Comparison of ENCODE assay signal across 16 cellular contexts in the genomic region with DNA sequence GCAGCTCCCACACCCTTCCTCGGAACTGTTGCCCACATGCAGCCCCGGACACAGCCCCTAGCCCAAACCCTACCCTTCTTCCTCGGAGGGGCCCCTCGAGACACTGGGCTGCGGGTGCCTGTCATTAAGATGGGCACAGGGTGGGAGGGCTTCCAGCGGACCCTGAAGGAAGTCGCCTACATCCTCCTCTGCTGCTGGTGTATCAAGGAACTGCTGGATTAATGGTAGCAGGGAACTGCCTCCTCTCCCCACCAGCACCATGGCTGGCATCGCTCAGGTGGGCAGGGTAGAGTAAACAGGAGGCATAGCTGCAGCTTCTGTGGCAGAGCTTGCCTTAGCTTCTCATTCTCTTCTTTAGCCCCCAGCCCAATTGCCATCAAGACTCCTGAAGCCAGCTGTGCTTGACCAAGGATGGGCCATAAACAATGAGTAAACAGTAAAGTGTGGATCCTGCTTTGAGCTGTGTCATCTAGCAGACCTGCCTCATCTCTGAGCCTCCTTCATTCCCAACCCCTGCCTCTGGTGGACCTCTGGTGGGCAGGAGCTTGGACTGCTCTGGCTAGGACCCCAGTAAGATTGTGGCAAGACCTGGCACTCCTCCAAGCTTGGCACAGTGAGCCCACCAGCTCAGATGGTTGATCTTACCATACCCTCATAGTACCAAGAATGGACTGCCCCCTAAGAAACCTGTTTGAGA. TPM values are rescaled to one million over a fixed set of nuclear protein-coding genes. Genes with fewer than 3 reads are reported as not detected.
DNase-seq lines count a peak whose midpoint lies in the region; ATAC-seq and TF ChIP-seq lines count a peak whose summit lies in the region.
"Had no signal": no experiment of that assay in that cellular context is flagged by ENCODE, and none has a peak within 500 bp of the region (broad histone marks: within the 10 kb centered on the region; RNA-seq: fewer than 3 reads in every experiment).

A gene with protein sequence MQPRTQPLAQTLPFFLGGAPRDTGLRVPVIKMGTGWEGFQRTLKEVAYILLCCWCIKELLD (plus strand): TSS at position 15 of the 697 bp plus-strand sequence. CDS start 22 bp downstream, at position 37.

- no peak for ATAC-seq in GM18505 (IDR thresholded peaks at IDR 0.05; ENCODE audit: unreplicated experiment)
- no peak for ATAC-seq in GM21390 (IDR thresholded peaks at IDR 0.05; ENCODE audit: unreplicated experiment)
- ATAC-seq: left lobe of liver, natural killer cell had no signal

- peak within 1 kb of the TSS; percentile 46 for H3K27ac ChIP-seq in brain microvascular endothelial cell
- H3K27ac ChIP-seq: colonic mucosa, sigmoid colon had no signal

- in situ Hi-C loops in brain microvascular endothelial cell (cut with HindIII; ENCODE audit: low pct_ligation_motif_present, low sequenced_read_pairs): no loop called here

- H3K4me3 ChIP-seq in brain microvascular endothelial cell (ENCODE audit: low read depth, low read length): no peak within 1 kb of the TSS
- H3K4me3 ChIP-seq: colonic mucosa, HAP-1, sigmoid colon had no signal

- DNase-seq in DMS53 (lab: John Stamatoyannopoulos, UW) (peak; percentile 43), DMS53 treated with DMSO at 0.1 percent for 48 hours (lab: John Stamatoyannopoulos, UW; ENCODE audit: unreplicated experiment) (no peak), NAMALWA (ENCODE audit: low spot score) (peak; percentile 26), brain microvascular endothelial cell (no peak), posterior vena cava (ENCODE audit: low spot score) (peak; percentile 70), cerebellum (ENCODE audit: low spot score) (no peak)
- DNase-seq: 8988T; activated CD8-positive, alpha-beta memory T cell treated with anti-CD3 and anti-CD28 coated beads, Interleukin-2, amount 50 U/mL, for 48 hours; colonic mucosa; hypothalamus; natural killer cell; sigmoid colon had no signal

- TF ChIP-seq POLR2A in GM18505 (IDR thresholded peaks at IDR 0.05; ENCODE audit: borderline replicate concordance, extremely low read depth, insufficient read depth, insufficient read length): no peak

- intact Hi-C loops in posterior vena cava (cut with DNase I): no loop called here

- TF ChIP-seq CTCF in brain microvascular endothelial cell (IDR thresholded peaks at IDR 0.05; ENCODE audit: low read depth, low read length, missing control alignments): no peak

- peaks cover 17% of the 10 kb centered on the region for H3K36me3 ChIP-seq in brain microvascular endothelial cell (replicated peaks)

- H3K27me3 ChIP-seq in brain microvascular endothelial cell (replicated peaks): no peaks in the 10 kb centered on the region
- H3K27me3 ChIP-seq: colonic mucosa, sigmoid colon had no signal

RNA-seq across cellular contexts. Expression of the gene that starts here (rescaled TPM):
- not detected for total RNA-seq in posterior vena cava
- 1.5 TPM for total RNA-seq in cerebellum
- total RNA-seq: colonic mucosa, left lobe of liver, natural killer cell, sigmoid colon had no signal

Comparison
In these comparisons a context has a peak if more than half of its experiments do, and no peak if none do; other contexts are left out.
1. DNase-seq: peak in DMS53 (single experiment) and NAMALWA (single experiment); none in DMS53 treated with DMSO at 0.1 percent for 48 hours (single experiment), brain microvascular endothelial cell (single experiment) and cerebellum (single experiment).
2. Peak in DNase-seq in posterior vena cava; RNA of the gene not detected or under 1 TPM.